Comparison of ENCODE assay signal across 8 cellular contexts in the genomic region with DNA sequence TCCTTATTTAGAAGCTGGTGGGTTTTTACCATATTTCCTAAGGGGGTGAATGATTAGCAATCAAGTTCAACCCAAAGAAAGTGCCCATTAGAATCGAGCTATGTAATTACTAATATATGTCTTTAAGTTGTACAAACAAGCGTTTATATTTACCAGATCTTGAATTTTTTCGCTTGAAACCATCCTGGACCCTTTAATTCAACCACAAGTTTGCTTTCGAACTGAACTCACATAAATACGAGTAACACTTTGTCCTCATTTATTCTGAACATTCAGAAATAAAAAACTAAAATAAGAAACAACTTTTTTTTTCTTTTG. TPM values are rescaled to one million over a fixed set of nuclear protein-coding genes. Genes with fewer than 3 reads are reported as not detected.
DNase-seq lines count a peak whose midpoint lies in the region; ATAC-seq, FAIRE-seq and TF ChIP-seq lines count a peak whose summit lies in the region.

No MANE protein-coding gene starts in this region.

- no peaks in the 10 kb centered on the region for H3K27me3 Mint-ChIP-seq in naive thymus-derived CD4-positive, alpha-beta T cell

- CTCF ChIA-PET in A549 (lab: Yijun Ruan, JAX), result interaction anchor here (0.8 to 2.5 kb wide), 4 partner anchors 8 to 49 kb away, joined by 3 to 11 read pairs (median 4); no protein-coding TSS in a partner anchor
- CTCF ChIA-PET in mammary epithelial cell (lab: Charles Lee; ENCODE audit: low non-redundant PET), result no interaction called here
- CTCF ChIA-PET in naive thymus-derived CD4-positive, alpha-beta T cell (lab: Charles Lee), result interaction anchor here (1.2 kb wide), 1 partner anchor 10 kb away, joined by 3 read pairs; no protein-coding TSS in a partner anchor

- no peak for TF ChIP-seq EP300 in A549 (IDR thresholded peaks at IDR 0.05)

- H3K4me3 ChIP-seq in A549 (peak overlapping the region; percentile 93; the same call in 1 of the 3 replicates), HL-60 (replicated peaks; ENCODE audit: insufficient read depth, low read length) (peak overlapping the region; percentile 93), mammary epithelial cell (replicated peaks in 1 of 3; ENCODE audit: insufficient read depth in 1 of 3, low read depth in 2 of 3, low read length in 3 of 3) (peak overlapping the region; percentile 94 to 99 (median 97))
- H3K4me3 ChIP-seq in naive thymus-derived CD4-positive, alpha-beta T cell (ENCODE audit: low read length), result peak overlapping the region; percentile 97

- H3K4me1 ChIP-seq in A549 (peaks cover 17% of the 10 kb centered on the region), mammary epithelial cell (ENCODE audit: insufficient read depth, low read length) (peaks cover 26% of the 10 kb centered on the region)
- peaks cover 15 to 18% of the 10 kb centered on the region in 2 donors for H3K4me1 ChIP-seq in naive thymus-derived CD4-positive, alpha-beta T cell (ENCODE audit: control insufficient read depth in 2 of 2, insufficient read depth in 2 of 2, low read length in 2 of 2)

- no peak for TF ChIP-seq CTCF in A549 (IDR thresholded peaks at IDR 0.05)
- no peak for TF ChIP-seq CTCF in HL-60 (IDR thresholded peaks at IDR 0.05; ENCODE audit: insufficient read depth, low read length)
- TF ChIP-seq CTCF in mammary epithelial cell (conservative IDR thresholded peaks at IDR 0.05 in 1 of 2, IDR thresholded peaks at IDR 0.05 in 1 of 2; ENCODE audit: extremely low read depth in 1 of 2, insufficient read depth in 1 of 2, low read depth in 1 of 2, low read length in 2 of 2), result no peak
- TF ChIP-seq CTCF in GM13977 (IDR thresholded peaks at IDR 0.05; ENCODE audit: extremely low read depth, insufficient read depth, missing control alignments), result no peak

- H3K9ac ChIP-seq in mammary epithelial cell (ENCODE audit: insufficient read depth, low read length), result peak overlapping the region; percentile 95

- no peak for TF ChIP-seq RAD21 in A549 (conservative IDR thresholded peaks at IDR 0.05 in 1 of 2, IDR thresholded peaks at IDR 0.05 in 1 of 2)

- H3K4me1 Mint-ChIP-seq in naive thymus-derived CD4-positive, alpha-beta T cell, result peaks cover 17 to 54% (median 41%) of the 10 kb centered on the region in 7 donors

- TF ChIP-seq POLR2A in A549 (IDR thresholded peaks at IDR 0.05; ENCODE audit: low read length), result no peak

- H2AFZ ChIP-seq in mammary epithelial cell (ENCODE audit: low read depth, low read length), result no peak overlapping the region

- H3K36me3 ChIP-seq in mammary epithelial cell (ENCODE audit: insufficient read depth, low read length), result peaks cover 21% of the 10 kb centered on the region
- H3K36me3 ChIP-seq in naive thymus-derived CD4-positive, alpha-beta T cell (ENCODE audit: control insufficient read depth in 2 of 3, insufficient read depth in 3 of 3, low read length in 3 of 3), result peaks cover 0 to 20% (median 5%) of the 10 kb centered on the region in 3 experiments

- no peak for ATAC-seq in A549
- no peak for ATAC-seq in naive thymus-derived CD4-positive, alpha-beta T cell
- ATAC-seq in HG02571 (IDR thresholded peaks at IDR 0.05; ENCODE audit: unreplicated experiment), result no peak

- POLR2A ChIA-PET in A549 (lab: Yijun Ruan, JAX), result no interaction called here
- POLR2A ChIA-PET in naive thymus-derived CD4-positive, alpha-beta T cell (lab: Charles Lee), result interaction anchor here (0.7 to 1.3 kb wide), 3 partner anchors 9 to 1064 kb away, joined by 3 to 4 read pairs (median 3); no protein-coding TSS in a partner anchor

- intact Hi-C loops in mammary epithelial cell (cut with micrococcal nuclease), result no loop called here
- intact Hi-C loops in naive thymus-derived CD4-positive, alpha-beta T cell (cut with micrococcal nuclease), result loop anchor here (2.0 to 5.0 kb wide), 6 partner anchors 286 to 1389 kb away; a partner anchor contains a TSS

- peaks cover 5 to 22% (median 13%) of the 10 kb centered on the region in 5 donors for H3K36me3 Mint-ChIP-seq in naive thymus-derived CD4-positive, alpha-beta T cell

- H4K20me1 ChIP-seq in mammary epithelial cell (ENCODE audit: insufficient read depth, low read length), result no peaks in the 10 kb centered on the region

- dilution Hi-C loops in mammary epithelial cell (cut with HindIII; ENCODE audit: low sequenced_read_pairs), result no loop called here

- peaks cover 61% of the 10 kb centered on the region for H3K79me2 ChIP-seq in mammary epithelial cell (ENCODE audit: insufficient read depth, low read length)

- BruUV-seq in mammary epithelial cell (replicated peaks; lab: Mats Ljungman, UMichigan), result no TSS peak

- DNase-seq in A549 (ENCODE audit: low read depth in 1 of 2, low spot score in 1 of 2) (no peak), HL-60 (ENCODE audit: low read depth in 1 of 2, low spot score in 1 of 2) (no peak), mammary epithelial cell (no peak), GM13977 (ENCODE audit: low spot score) (no peak), NCI-H2029 treated with DMSO at 0.1 percent for 48 hours (lab: John Stamatoyannopoulos, UW) (no peak), RPMI8226 (no peak)
- no peak for DNase-seq in naive thymus-derived CD4-positive, alpha-beta T cell

- H3K9me3 Mint-ChIP-seq in naive thymus-derived CD4-positive, alpha-beta T cell, result no peaks in the 10 kb centered on the region

- H3K27ac ChIP-seq in A549 (no peak overlapping the region), HL-60 (replicated peaks) (peak overlapping the region; percentile 86), mammary epithelial cell (ENCODE audit: insufficient read depth, low read depth, low read length) (peak overlapping the region; percentile 92)
- H3K27ac ChIP-seq in naive thymus-derived CD4-positive, alpha-beta T cell (ENCODE audit: low read depth, low read length), result peak overlapping the region; percentile 86

- no peak for FAIRE-seq in A549 (lab: Jason Lieb, UNC)

- H3K27me3 ChIP-seq in HL-60 (ENCODE audit: insufficient read depth, poor library complexity, severe bottlenecking), result no peaks in the 10 kb centered on the region
- no peaks in the 10 kb centered on the region for H3K27me3 ChIP-seq in mammary epithelial cell (ENCODE audit: insufficient read depth, low read length)
- no peaks in the 10 kb centered on the region for H3K27me3 ChIP-seq in naive thymus-derived CD4-positive, alpha-beta T cell (ENCODE audit: control insufficient read depth in 2 of 2, insufficient read depth in 2 of 2, low read length in 2 of 2)

- WGBS in A549 (ENCODE audit: missing lambda C conversion rate), result 82% methylated on average over 5 of the region's 5 CpGs
- WGBS in mammary epithelial cell (ENCODE audit: low coverage, missing lambda C conversion rate), result 69% methylated on average over 5 of the region's 5 CpGs

- in situ Hi-C loops in mammary epithelial cell (cut with MboI; ENCODE audit: low sequenced_read_pairs in 2 of 2) (no loop called here), GM13977 (cut with MboI; ENCODE audit: low pct_unique_long_range_greater_than_20kb, low sequenced_read_pairs, unreplicated experiment) (no loop called here)

- H3K4me2 ChIP-seq in A549, result peak overlapping the region; percentile 99
- H3K4me2 ChIP-seq in mammary epithelial cell (ENCODE audit: insufficient read depth, low read depth, low read length), result peak overlapping the region; percentile 98

- peak overlapping the region; percentile 93 to 99 (median 96) for H3K4me3 Mint-ChIP-seq in naive thymus-derived CD4-positive, alpha-beta T cell

- H3K9me3 ChIP-seq in A549 (no peaks in the 10 kb centered on the region), mammary epithelial cell (replicated peaks; ENCODE audit: insufficient read depth, low read length) (no peaks in the 10 kb centered on the region)
- H3K9me3 ChIP-seq in naive thymus-derived CD4-positive, alpha-beta T cell (ENCODE audit: control insufficient read depth in 2 of 3, low read length in 3 of 3), result no peaks in the 10 kb centered on the region

- peak overlapping the region; percentile 87 to 95 (median 90) for H3K27ac Mint-ChIP-seq in naive thymus-derived CD4-positive, alpha-beta T cell

TF ChIP-seq in A549, 52 proteins besides CTCF, POLR2A, EP300 and RAD21:
- TF ChIP-seq HEYL (CRISPR knock-in tag; IDR thresholded peaks at IDR 0.05), result no peak
- no peak for TF ChIP-seq MAFK (IDR thresholded peaks at IDR 0.05; ENCODE audit: partially characterized antibody)
- TF ChIP-seq MYC (IDR thresholded peaks at IDR 0.05; ENCODE audit: borderline replicate concordance, low read length), result no peak
- TF ChIP-seq RNF2 (IDR thresholded peaks at IDR 0.05; ENCODE audit: borderline replicate concordance, low read depth), result no peak
- TF ChIP-seq HOXB5 (CRISPR knock-in tag; IDR thresholded peaks at IDR 0.05), result no peak
- TF ChIP-seq, protein P1, sequence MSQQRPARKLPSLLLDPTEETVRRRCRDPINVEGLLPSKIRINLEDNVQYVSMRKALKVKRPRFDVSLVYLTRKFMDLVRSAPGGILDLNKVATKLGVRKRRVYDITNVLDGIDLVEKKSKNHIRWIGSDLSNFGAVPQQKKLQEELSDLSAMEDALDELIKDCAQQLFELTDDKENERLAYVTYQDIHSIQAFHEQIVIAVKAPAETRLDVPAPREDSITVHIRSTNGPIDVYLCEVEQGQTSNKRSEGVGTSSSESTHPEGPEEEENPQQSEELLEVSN (IDR thresholded peaks at IDR 0.05; ENCODE audit: borderline replicate concordance, low read depth), result no peak
- no peak for TF ChIP-seq NR3C1 (IDR thresholded peaks at IDR 0.05)
- TF ChIP-seq, protein P2, sequence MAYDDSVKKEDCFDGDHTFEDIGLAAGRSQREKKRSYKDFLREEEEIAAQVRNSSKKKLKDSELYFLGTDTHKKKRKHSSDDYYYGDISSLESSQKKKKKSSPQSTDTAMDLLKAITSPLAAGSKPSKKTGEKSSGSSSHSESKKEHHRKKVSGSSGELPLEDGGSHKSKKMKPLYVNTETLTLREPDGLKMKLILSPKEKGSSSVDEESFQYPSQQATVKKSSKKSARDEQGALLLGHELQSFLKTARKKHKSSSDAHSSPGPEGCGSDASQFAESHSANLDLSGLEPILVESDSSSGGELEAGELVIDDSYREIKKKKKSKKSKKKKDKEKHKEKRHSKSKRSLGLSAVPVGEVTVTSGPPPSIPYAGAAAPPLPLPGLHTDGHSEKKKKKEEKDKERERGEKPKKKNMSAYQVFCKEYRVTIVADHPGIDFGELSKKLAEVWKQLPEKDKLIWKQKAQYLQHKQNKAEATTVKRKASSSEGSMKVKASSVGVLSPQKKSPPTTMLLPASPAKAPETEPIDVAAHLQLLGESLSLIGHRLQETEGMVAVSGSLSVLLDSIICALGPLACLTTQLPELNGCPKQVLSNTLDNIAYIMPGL (CRISPR knock-in tag; IDR thresholded peaks at IDR 0.05; ENCODE audit: borderline replicate concordance), result no peak
TF ChIP-seq in A549: peak in this region for 0.

RNA-seq across cellular contexts. Expression of a gene that starts 1.5 kb away (rescaled TPM):
- polyA plus RNA-seq in A549 (2011; rRNA removed), result 149 and 164 TPM in 2 replicates
- polyA plus RNA-seq in A549 (2012; cell fraction: cytosol; rRNA removed), result 92.0 and 93.0 TPM in 2 replicates
- 27.9 and 49.7 TPM in 2 replicates for polyA plus RNA-seq in A549 (2012; cell fraction: nucleus; rRNA removed)
- polyA plus RNA-seq in A549 (2017; fragmentation: RNase III; extraction: RNeasy Plus Mini Kit Qiagen cat#74134 plus additional on column Dnase treatment), result 87.2 to 92.1 TPM (median 89.0 TPM) in 3 replicates
- polyA minus RNA-seq in A549 (2011; rRNA and poly(A)+ RNA removed), result 49.1 and 55.7 TPM in 2 replicates
- 100 to 1,000 TPM in 1 of 2 donors, 10 to 100 TPM in 1; 78.0 to 183 TPM for total RNA-seq in mammary epithelial cell
- polyA plus RNA-seq in mammary epithelial cell, result 169 TPM
- polyA minus RNA-seq in mammary epithelial cell, result 211 TPM
- total RNA-seq in naive thymus-derived CD4-positive, alpha-beta T cell, result 100 to 1,000 TPM in 1 of 5 experiments, 10 to 100 TPM in 4; 39.9 to 131 (median 60.0) TPM
- polyA plus RNA-seq in naive thymus-derived CD4-positive, alpha-beta T cell, result 100 to 1,000 TPM; 183 to 209 TPM

Comparison
In these comparisons a context has a peak if more than half of its experiments do, and no peak if none do; other contexts are left out.
1. H3K27ac ChIP-seq: peak in HL-60 (single experiment), mammary epithelial cell (single experiment) and naive thymus-derived CD4-positive, alpha-beta T cell (single experiment); none in A549 (0 of 2).
2. Peak in every context shown above with its lines, with median percentiles within 50 percentile points of each other: H3K4me3 ChIP-seq.